In the genomic region with DNA sequence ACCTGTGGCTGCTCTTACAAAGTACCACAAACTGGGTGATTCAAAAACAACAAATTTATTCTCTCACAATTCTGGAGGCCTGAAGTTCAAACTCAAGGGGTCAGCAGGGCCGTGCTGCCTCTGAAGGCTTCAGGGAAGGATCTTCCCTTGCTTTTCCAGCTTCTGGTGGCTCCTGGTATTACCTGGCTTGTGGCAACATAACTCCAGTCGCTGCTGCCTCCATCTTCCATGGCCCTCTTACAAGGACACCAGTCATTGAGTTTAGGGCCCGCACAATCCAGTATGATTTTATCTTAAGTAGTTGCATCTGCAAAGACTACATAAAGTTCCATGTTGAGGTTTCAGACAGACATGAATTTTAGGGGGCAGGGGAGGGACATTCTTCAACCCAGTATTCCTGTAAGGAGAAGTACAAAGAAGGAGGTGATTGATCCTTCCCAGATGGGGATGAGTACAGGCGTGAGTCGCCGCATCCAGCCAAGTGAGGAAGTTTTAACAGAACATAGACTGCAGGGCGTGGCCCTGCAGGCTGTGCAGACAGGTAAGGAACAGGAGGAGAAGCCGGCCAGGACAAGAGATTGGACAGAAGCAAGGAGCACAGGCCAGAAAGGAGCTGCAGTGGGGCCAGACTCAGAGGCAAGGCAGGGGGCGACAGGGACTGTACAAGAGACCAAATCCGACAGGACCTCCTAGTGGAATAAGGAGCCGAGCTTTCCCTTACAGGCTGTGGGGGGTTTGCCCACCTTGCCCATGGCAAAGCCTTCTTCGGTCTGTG, we compare ENCODE assay signal across 19 cellular contexts.
"Had no signal": no experiment of that assay in that cellular context is flagged by ENCODE, and none has a peak within 500 bp of the region (broad histone marks: within the 10 kb centered on the region; RNA-seq: fewer than 3 reads in every experiment).

No MANE protein-coding gene starts in this region.

- H3K36me3 Mint-ChIP-seq: activated naive CD8-positive, alpha-beta T cell; brain; memory B cell had no signal

- H3K4me3 Mint-ChIP-seq: activated B cell treated with CpG ODN at 0.5 μM for 24 hours; activated CD4-positive, alpha-beta T cell treated with anti-CD3 and anti-CD28 coated beads, Interleukin-2, amount 10 ng/mL, durations not matched to agents 7 days and 5 days; activated naive CD8-positive, alpha-beta T cell; brain; dendritic cell treated with granulocyte-macrophage colony-stimulating factor and Interleukin-4, amounts not matched to agents 40 ng/mL and 50 ng/mL, for 4 days; effector memory CD8-positive, alpha-beta T cell; memory B cell; nephron progenitor cell had no signal

- H3K27me3 Mint-ChIP-seq: activated naive CD8-positive, alpha-beta T cell; dendritic cell treated with granulocyte-macrophage colony-stimulating factor and Interleukin-4, amounts not matched to agents 40 ng/mL and 50 ng/mL, for 4 days had no signal

- H3K27ac Mint-ChIP-seq: activated B cell treated with CpG ODN at 0.5 μM for 24 hours; activated CD4-positive, alpha-beta T cell treated with anti-CD3 and anti-CD28 coated beads, Interleukin-2, amount 10 ng/mL, durations not matched to agents 7 days and 5 days; activated naive CD8-positive, alpha-beta T cell; brain; dendritic cell treated with granulocyte-macrophage colony-stimulating factor and Interleukin-4, amounts not matched to agents 40 ng/mL and 50 ng/mL, for 4 days; effector memory CD8-positive, alpha-beta T cell; memory B cell; nephron progenitor cell had no signal

- ATAC-seq: effector memory CD8-positive, alpha-beta T cell; left lung; pancreas had no signal

- DNase-seq: activated B cell treated with CpG ODN at 0.5 μM for 24 hours; activated CD4-positive, alpha-beta T cell treated with anti-CD3 and anti-CD28 coated beads, Interleukin-2, amount 10 ng/mL, durations not matched to agents 7 days and 5 days; activated effector memory CD4-positive, alpha-beta T cell treated with Interleukin-2 at 50 U/mL for 16 hours; activated T-cell treated with anti-CD3 and anti-CD28 coated beads for 4 hours; amygdala; effector memory CD8-positive, alpha-beta T cell; esophagus squamous epithelium; heart left ventricle; left lung; nephron progenitor cell; pancreas; stimulated activated CD4-positive, alpha-beta T cell treated with anti-CD3 and anti-CD28 coated beads, Interleukin-4, amount 100 ng/mL, for 4 hours; T-helper 2 cell; thyroid gland; uterus had no signal

- H3K4me1 Mint-ChIP-seq: activated B cell treated with CpG ODN at 0.5 μM for 24 hours, brain, memory B cell had no signal

- H3K9me3 Mint-ChIP-seq: activated B cell treated with CpG ODN at 0.5 μM for 24 hours; activated CD4-positive, alpha-beta T cell treated with anti-CD3 and anti-CD28 coated beads, Interleukin-2, amount 10 ng/mL, durations not matched to agents 7 days and 5 days; dendritic cell treated with granulocyte-macrophage colony-stimulating factor and Interleukin-4, amounts not matched to agents 40 ng/mL and 50 ng/mL, for 4 days; effector memory CD8-positive, alpha-beta T cell; memory B cell had no signal

- H3K9me3 ChIP-seq: esophagus squamous epithelium, heart left ventricle, left lung, pancreas, thyroid gland, uterus had no signal
